Comparison of ENCODE assay signal across 1 cellular context in genomic region chr3:9168230-9168629, GRCh38.
TF ChIP-seq lines count a peak whose summit lies in the region.

No MANE protein-coding gene starts in this region.

TF ChIP-seq in GM12878, 131 proteins besides CTCF, POLR2A, EP300 and RAD21 (continued from another document and continues in another):
- TF ChIP-seq CUX1 (IDR thresholded peaks at IDR 0.05; ENCODE audit: insufficient replicate concordance, low read depth, low read length) (no peak), MAX (IDR thresholded peaks at IDR 0.05; ENCODE audit: low read depth, low read length) (peak; percentile 75; the same call in 1 of the 2 replicates), HDGF (IDR thresholded peaks at IDR 0.05) (0 out of 2 replicates have a peak, but pooled peaks have one; percentile 26), GABPA (IDR thresholded peaks at IDR 0.05; ENCODE audit: low read depth) (peak; percentile 58; the same call in 1 of the 2 replicates), MEF2A (IDR thresholded peaks at IDR 0.05; ENCODE audit: insufficient read depth, low read depth, low read length) (peak; percentile 52; the same call in 1 of the 2 replicates), RFX5 (IDR thresholded peaks at IDR 0.05; ENCODE audit: low read depth, low read length) (peak; percentile 64; the same call in 1 of the 2 replicates), IKZF2 (IDR thresholded peaks at IDR 0.05) (peak; percentile 75 to 86), SRF (IDR thresholded peaks at IDR 0.05; ENCODE audit: low read depth in 2 of 2, low read length in 2 of 2) (peak in 1 of 2 experiments; percentile 77; a peak in 2 of 4 replicates), KDM1A (IDR thresholded peaks at IDR 0.05; ENCODE audit: borderline replicate concordance) (no peak), ETV6 (conservative IDR thresholded peaks at IDR 0.05 in 1 of 2, IDR thresholded peaks at IDR 0.05 in 1 of 2; ENCODE audit: borderline replicate concordance in 1 of 2, low read depth in 1 of 2) (peak in 1 of 2 experiments; percentile 99; a peak in 2 of 4 replicates), REST (IDR thresholded peaks at IDR 0.05; ENCODE audit: low read depth, low read length) (no peak), SP1 (IDR thresholded peaks at IDR 0.05; ENCODE audit: low read depth, low read length) (no peak), RELA (IDR thresholded peaks at IDR 0.05; ENCODE audit: borderline replicate concordance, partially characterized antibody) (no peak), ZNF384 (IDR thresholded peaks at IDR 0.05; ENCODE audit: borderline replicate concordance, low read depth, low read length) (no peak), ZZZ3 (IDR thresholded peaks at IDR 0.05; ENCODE audit: control insufficient read depth, insufficient read length, low read depth) (no peak), ESRRA (IDR thresholded peaks at IDR 0.05; ENCODE audit: low read length) (no peak), POU2F2 (IDR thresholded peaks at IDR 0.05; ENCODE audit: borderline replicate concordance, low read depth, low read length) (0 out of 3 replicates have a peak, but pooled peaks have one; percentile 48), ATF2 (IDR thresholded peaks at IDR 0.05; ENCODE audit: low read length) (peak; percentile 76), ZNF217 (IDR thresholded peaks at IDR 0.05) (peak; percentile 37; the same call in 1 of the 2 replicates), WRNIP1 (IDR thresholded peaks at IDR 0.05; ENCODE audit: borderline replicate concordance, low read depth, low read length) (no peak), MYB (IDR thresholded peaks at IDR 0.05; ENCODE audit: borderline replicate concordance, low read depth, low read length) (no peak), ZNF622 (IDR thresholded peaks at IDR 0.05) (no peak), TBL1XR1 (IDR thresholded peaks at IDR 0.05; ENCODE audit: low read depth, low read length) (0 out of 2 replicates have a peak, but pooled peaks have one; percentile 64), TCF12 (IDR thresholded peaks at IDR 0.05; ENCODE audit: low read depth, low read length) (peak; percentile 81; the same call in 1 of the 2 replicates), CEBPZ (IDR thresholded peaks at IDR 0.05; ENCODE audit: low read depth, low read length) (no peak), JUNB (IDR thresholded peaks at IDR 0.05) (peak; percentile 93), HDAC6 (IDR thresholded peaks at IDR 0.05; ENCODE audit: unreplicated experiment) (no peak), NFXL1 (IDR thresholded peaks at IDR 0.05; ENCODE audit: borderline replicate concordance) (no peak), NR2F1 (conservative IDR thresholded peaks at IDR 0.05) (no peak), CHD1 (IDR thresholded peaks at IDR 0.05; ENCODE audit: low read depth, low read length) (no peak), IRF5 (IDR thresholded peaks at IDR 0.05; ENCODE audit: borderline replicate concordance) (no peak), RAD51 (IDR thresholded peaks at IDR 0.05) (no peak; the same call in none of the 2 replicates), PAX5 (IDR thresholded peaks at IDR 0.05; ENCODE audit: borderline replicate concordance, low read depth, low read length) (peak; percentile 92), ZBTB4 (CRISPR knock-in tag; IDR thresholded peaks at IDR 0.05) (no peak), RELB (IDR thresholded peaks at IDR 0.05; ENCODE audit: low read depth) (peak; percentile 73), PKNOX1 (IDR thresholded peaks at IDR 0.05) (no peak), BCL11A (IDR thresholded peaks at IDR 0.05; ENCODE audit: low read depth, low read length) (peak; percentile 51; the same call in 1 of the 2 replicates)
